In genomic region chr18:78156466-78156865, GRCh38 we compare ENCODE assay signal across 23 cellular contexts.
"Had no signal": no experiment of that assay in that cellular context is flagged by ENCODE, and none has a peak within 500 bp of the region (broad histone marks: within the 10 kb centered on the region; RNA-seq: fewer than 3 reads in every experiment).

No MANE protein-coding gene starts in this region.

- H3K36me3 Mint-ChIP-seq: T-cell had no signal

- H3K27me3 ChIP-seq: MG63, SJSA1 had no signal

- H3K4me3 ChIP-seq: MG63, SJSA1 had no signal

- H3K4me2 ChIP-seq: SK-N-SH had no signal

- H3K9me3 ChIP-seq: MG63, SJSA1, SK-N-SH had no signal

- H3K27me3 Mint-ChIP-seq: T-cell had no signal

- ATAC-seq: T-cell had no signal

- H3K9ac ChIP-seq: SK-N-SH had no signal

- H3K4me3 Mint-ChIP-seq: T-cell had no signal

- FAIRE-seq: HTR-8/SVneo, RCC 7860 had no signal

- H3K4me1 ChIP-seq: SJSA1 had no signal

- DNase-seq: Karpas-422, KG1, MG63, NCI-H1092 treated with DMSO at 0.1 percent for 48 hours, NCI-H1436, NCI-H187, NCI-H2029, NCI-H2081 treated with DMSO at 0.1 percent for 48 hours, NCI-H2171 treated with DMSO at 0.1 percent for 48 hours, NCI-H345, NCI-H446 treated with DMSO at 0.1 percent for 48 hours, NCI-H510A treated with DMSO at 0.1 percent for 48 hours, NCI-H526, NCI-H774, Right ventricle myocardium superior, RPMI8226, SIG-M5, SK-N-SH, SW 1271, T-cell had no signal

- H3K9me3 Mint-ChIP-seq: T-cell had no signal

- H3K36me3 ChIP-seq: MG63, SJSA1 had no signal

- H3K4me1 Mint-ChIP-seq: T-cell had no signal

- H3K27ac ChIP-seq: SJSA1 had no signal

- H3K27ac Mint-ChIP-seq: T-cell had no signal
